In the genomic region with DNA sequence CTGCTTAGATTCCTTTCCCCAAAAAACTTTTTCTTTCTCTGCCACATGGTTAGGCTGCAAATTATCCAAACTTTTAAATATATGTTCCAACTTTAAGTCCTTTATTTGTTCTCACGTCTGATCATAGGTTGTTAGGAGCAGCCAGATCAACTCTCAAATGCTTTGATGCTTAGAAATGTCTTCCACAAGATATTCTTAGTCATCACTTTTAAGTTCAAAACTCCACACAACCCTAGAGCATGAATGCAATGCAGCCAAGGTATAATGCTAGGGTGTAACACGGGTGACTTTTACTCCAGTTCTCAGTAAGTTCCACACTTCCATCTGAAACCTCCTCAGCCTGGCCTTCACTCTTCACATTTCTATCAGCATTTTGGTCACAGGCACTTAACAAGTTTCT, we compare ENCODE assay signal across 10 cellular contexts.
"Had no signal": no experiment of that assay in that cellular context is flagged by ENCODE, and none has a peak within 500 bp of the region (broad histone marks: within the 10 kb centered on the region; RNA-seq: fewer than 3 reads in every experiment).

No MANE protein-coding gene starts in this region.

- H3K27ac ChIP-seq: GM23248 had no signal

- H3K4me2 ChIP-seq: GM23338 had no signal

- H2AFZ ChIP-seq: GM23248, GM23338 had no signal

- H3K4me1 ChIP-seq: HAP-1 had no signal

- FAIRE-seq: H54 had no signal

- H3K4me3 ChIP-seq: GM23248, GM23338, HAP-1 had no signal

- H3K36me3 ChIP-seq: HAP-1 had no signal

- H3K9ac ChIP-seq: GM23248 had no signal

- DNase-seq: GM23248, GOT3, H7, H9, HCEC 1CT, HFFc6 had no signal

- ATAC-seq: GM23338, HCT116 had no signal

- H3K9me3 ChIP-seq: HAP-1 had no signal
